ENCODE assay signal across 26 cellular contexts in the genomic region with DNA sequence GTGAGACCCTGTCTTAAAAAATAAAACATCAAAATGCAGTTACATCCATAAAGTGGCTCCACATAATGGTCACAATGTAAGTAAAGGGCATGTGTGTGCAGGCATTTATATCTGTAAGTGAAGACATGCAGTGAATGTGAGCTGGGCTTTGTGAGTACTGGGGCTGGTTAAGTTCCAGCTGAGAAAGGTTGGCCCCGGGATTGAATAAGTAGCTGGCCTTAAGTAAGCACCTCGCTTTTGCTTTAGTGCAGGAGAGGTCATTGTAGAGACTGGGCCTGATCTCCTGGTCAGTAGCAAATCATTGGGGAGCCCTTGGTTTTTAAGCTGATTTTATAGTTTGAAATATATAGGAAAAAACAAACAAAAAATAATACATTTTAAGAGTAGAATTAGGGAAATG. TPM values are rescaled to one million over a fixed set of nuclear protein-coding genes. Genes with fewer than 3 reads are reported as not detected.
DNase-seq lines count a peak whose midpoint lies in the region; ATAC-seq and TF ChIP-seq lines count a peak whose summit lies in the region.
"Had no signal": no experiment of that assay in that cellular context is flagged by ENCODE, and none has a peak within 500 bp of the region (broad histone marks: within the 10 kb centered on the region; RNA-seq: fewer than 3 reads in every experiment).

No MANE protein-coding gene starts in this region.

- peaks cover 7 to 16% of the 10 kb centered on the region in 2 donors for H3K4me1 ChIP-seq in lung (ENCODE audit: control insufficient read depth in 2 of 2, insufficient read depth in 2 of 2, low read length in 2 of 2)
- peaks cover 6 to 83% (median 79%) of the 10 kb centered on the region in 5 donors for H3K4me1 ChIP-seq in subcutaneous abdominal adipose tissue (ENCODE audit: control insufficient read depth in 5 of 5, insufficient read depth in 5 of 5, low read length in 5 of 5)

- ATAC-seq in lung (ENCODE audit: insufficient read depth, low FRiP score) = no peak
- ATAC-seq: foreskin keratinocyte, left colon, natural killer cell, PC-3 had no signal

- H3K27ac ChIP-seq in HL-60 (replicated peaks) (peak overlapping the region; percentile 4; the same call in 1 of the 2 replicates), angular gyrus (ENCODE audit: low read depth, low read length) (peak overlapping the region; percentile 75), lung (ENCODE audit: low read depth in 1 of 2, low read length in 1 of 2) (peak overlapping the region; percentile 47 to 53), subcutaneous abdominal adipose tissue (ENCODE audit: low read depth, low read length) (peak overlapping the region; percentile 6)
- H3K27ac ChIP-seq: foreskin keratinocyte had no signal

- no peak overlapping the region for H3K4me3 ChIP-seq in HL-60 (replicated peaks; ENCODE audit: insufficient read depth, low read length)
- no peak overlapping the region for H3K4me3 ChIP-seq in lung
- peak overlapping the region in 1 of 5 donors; percentile 26 for H3K4me3 ChIP-seq in subcutaneous abdominal adipose tissue (ENCODE audit: low read depth in 1 of 5, low read length in 5 of 5)
- H3K4me3 ChIP-seq: esophagus muscularis mucosa had no signal

- no peaks in the 10 kb centered on the region for H3K9me3 ChIP-seq in lung (ENCODE audit: control insufficient read depth in 2 of 2, insufficient read depth in 1 of 2, low read length in 1 of 2)
- no peaks in the 10 kb centered on the region for H3K9me3 ChIP-seq in subcutaneous abdominal adipose tissue (ENCODE audit: control insufficient read depth in 5 of 5, low read length in 5 of 5)
- H3K9me3 ChIP-seq: adrenal gland, esophagus muscularis mucosa had no signal

- H3K27me3 ChIP-seq in HL-60 (ENCODE audit: insufficient read depth, poor library complexity, severe bottlenecking) (no peaks in the 10 kb centered on the region), lung (ENCODE audit: control insufficient read depth, insufficient read depth) (no peaks in the 10 kb centered on the region), subcutaneous abdominal adipose tissue (ENCODE audit: control insufficient read depth in 5 of 5, insufficient read depth in 4 of 5, low read length in 5 of 5) (no peaks in the 10 kb centered on the region)
- H3K27me3 ChIP-seq: adrenal gland, esophagus muscularis mucosa, foreskin keratinocyte had no signal

- DNase-seq in HL-60 (ENCODE audit: low read depth in 1 of 2, low spot score in 1 of 2) (no peak), lung (ENCODE audit: low spot score) (no peak), NCI-H748 treated with DMSO at 0.1 percent for 48 hours (lab: John Stamatoyannopoulos, UW) (no peak), medulla oblongata (ENCODE audit: extremely low spot score) (no peak), GM10266 (ENCODE audit: extremely low spot score) (no peak)
- DNase-seq: activated B cell treated with CpG ODN at 0.5 μM for 24 hours; activated CD4-positive, alpha-beta T cell treated with anti-CD3 and anti-CD28 coated beads, Interleukin-2, amount 50 U/mL, for 1 hour; activated naive CD4-positive, alpha-beta T cell; activated T-cell treated with anti-CD3 and anti-CD28 coated beads, Interleukin-2, amount 50 U/mL, for 48 hours; adrenal gland; CD4-positive, alpha-beta T cell; cortex of kidney; foreskin keratinocyte; Kasumi-1; left colon; midbrain; natural killer cell; NCI-H1048; NCI-H187; NCI-H2171 treated with DMSO at 0.1 percent for 48 hours; NCI-H524; PC-3; stimulated activated CD4-positive, alpha-beta T cell treated with anti-CD3 and anti-CD28 coated beads, Interleukin-4, amount 100 ng/mL, for 1 hour had no signal

- H3K36me3 ChIP-seq in lung (ENCODE audit: control insufficient read depth in 2 of 2, insufficient read depth in 2 of 2, low read length in 2 of 2) (no peaks in the 10 kb centered on the region), subcutaneous abdominal adipose tissue (ENCODE audit: control insufficient read depth in 5 of 5, insufficient read depth in 5 of 5, low read length in 5 of 5) (no peaks in the 10 kb centered on the region)
- H3K36me3 ChIP-seq: adrenal gland, esophagus muscularis mucosa had no signal

- TF ChIP-seq CTCF in HL-60 (IDR thresholded peaks at IDR 0.05; ENCODE audit: insufficient read depth, low read length) (no peak), lung (IDR thresholded peaks at IDR 0.05; ENCODE audit: control extremely low read depth, extremely low read depth) (no peak), GM10266 (IDR thresholded peaks at IDR 0.05; ENCODE audit: control insufficient read depth, insufficient read depth, low read depth, missing control alignments) (no peak)

- H3K9ac ChIP-seq in subcutaneous abdominal adipose tissue (ENCODE audit: low read length in 5 of 5) = no peak overlapping the region

- WGBS in lung, 2 donors = 61 to 68% methylated on average over 2 of the region's 2 CpGs

RNA-seq across cellular contexts. Expression of a gene that starts 8.1 kb away (rescaled TPM):
- total RNA-seq in lung = 100 to 1,000 TPM; 136 to 228 TPM
- polyA plus RNA-seq in lung = 10 to 100 TPM; 20.6 to 91.1 TPM

Comparison
In these comparisons a context has a peak if more than half of its experiments do, and no peak if none do; other contexts are left out.
1. H3K27ac ChIP-seq: peak in every context shown above with its lines; median percentile 75 in angular gyrus; 50 in lung; 6 in subcutaneous abdominal adipose tissue; 4 in HL-60.